In genomic region chr14:54902521-54903420, GRCh38 we compare ENCODE assay signal across 8 cellular contexts. TPM values are rescaled to one million over a fixed set of nuclear protein-coding genes. Genes with fewer than 3 reads are reported as not detected.
A peak's percentile ranks its signal among the peaks of the same experiment; 100 is the strongest.
DNase-seq lines count a peak whose midpoint lies in the region; ATAC-seq and TF ChIP-seq lines count a peak whose summit lies in the region.

A gene with protein sequence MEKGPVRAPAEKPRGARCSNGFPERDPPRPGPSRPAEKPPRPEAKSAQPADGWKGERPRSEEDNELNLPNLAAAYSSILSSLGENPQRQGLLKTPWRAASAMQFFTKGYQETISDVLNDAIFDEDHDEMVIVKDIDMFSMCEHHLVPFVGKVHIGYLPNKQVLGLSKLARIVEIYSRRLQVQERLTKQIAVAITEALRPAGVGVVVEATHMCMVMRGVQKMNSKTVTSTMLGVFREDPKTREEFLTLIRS (minus strand): TSS chr14:54902826. CDS start chr14:54902663, 163 bp downstream.

- peak; percentile 87 for ATAC-seq in HG02642 (IDR thresholded peaks at IDR 0.05; ENCODE audit: poor library complexity, unreplicated experiment)
- ATAC-seq in T-helper 17 cell: peak; percentile 83

- H3K27me3 ChIP-seq in ascending aorta (no peaks in the 10 kb centered on the region), iPS-15b (ENCODE audit: control insufficient read depth, insufficient read depth, low read length) (peaks cover 18% of the 10 kb centered on the region)

- in situ Hi-C loops in GM13976 (cut with MboI; ENCODE audit: low sequenced_read_pairs, unreplicated experiment): no loop called here

- peak within 1 kb of the TSS; percentile 91 for H3K4me3 Mint-ChIP-seq in T-helper 17 cell

- peak within 1 kb of the TSS; percentile 81 for H3K27ac Mint-ChIP-seq in T-helper 17 cell

- intact Hi-C loops in ascending aorta (cut with DNase I): no loop called here

- H3K27ac ChIP-seq in ascending aorta (peak within 1 kb of the TSS; percentile 50 to 63), skin epidermis (peak within 1 kb of the TSS; percentile 50 to 94 (median 85))

- H3K27me3 Mint-ChIP-seq in T-helper 17 cell: no peaks in the 10 kb centered on the region

- peaks cover 19% of the 10 kb centered on the region for H3K4me1 Mint-ChIP-seq in T-helper 17 cell

- H3K9me3 ChIP-seq in T-helper 17 cell (ENCODE audit: control insufficient read depth, low read length, poor library complexity, severe bottlenecking) (no peaks in the 10 kb centered on the region), ascending aorta (no peaks in the 10 kb centered on the region), iPS-15b (ENCODE audit: control insufficient read depth, insufficient read depth, low read length) (no peaks in the 10 kb centered on the region)

- no peak within 1 kb of the TSS for H3K9ac ChIP-seq in iPS-15b (ENCODE audit: low read depth, low read length)

- H3K36me3 Mint-ChIP-seq in T-helper 17 cell (ENCODE audit: low read depth): no peaks in the 10 kb centered on the region

- TF ChIP-seq CTCF in GM13976 (IDR thresholded peaks at IDR 0.05; ENCODE audit: borderline replicate concordance, control extremely low read depth, extremely low read depth, insufficient read depth, missing control alignments) (peak; percentile 11), ascending aorta (IDR thresholded peaks at IDR 0.05) (peak; percentile 36 to 47 (median 41))

- DNase-seq in GM13976 (ENCODE audit: low spot score) (peak; percentile 89), NCI-H1105 (lab: John Stamatoyannopoulos, UW) (peak; percentile 78), T-helper 17 cell (peak; percentile 72 to 83 (median 76)), ascending aorta (ENCODE audit: low spot score in 2 of 2) (peak; percentile 19 to 86), dedifferentiated amniotic fluid mesenchymal stem cell (ENCODE audit: extremely low spot score) (no peak)

- peak within 1 kb of the TSS; percentile 72 to 88 for H3K4me3 ChIP-seq in ascending aorta
- peak within 1 kb of the TSS; percentile 82 for H3K4me3 ChIP-seq in iPS-15b (ENCODE audit: low read depth, low read length)
- H3K4me3 ChIP-seq in skin epidermis: peak within 1 kb of the TSS; percentile 58 to 99 (median 85)

- peaks cover 0 to 6% of the 10 kb centered on the region in 2 donors for H3K4me1 ChIP-seq in ascending aorta
- no peaks in the 10 kb centered on the region for H3K4me1 ChIP-seq in iPS-15b (ENCODE audit: control insufficient read depth, insufficient read depth, low read length)

- H3K36me3 ChIP-seq in ascending aorta (no peaks in the 10 kb centered on the region), iPS-15b (ENCODE audit: control insufficient read depth, insufficient read depth, low read length) (no peaks in the 10 kb centered on the region)

RNA-seq across cellular contexts. Expression of the gene that starts here (rescaled TPM):
- total RNA-seq in T-helper 17 cell (10 to 100 TPM; 42.5 to 46.0 TPM), ascending aorta (3.2 TPM)

Comparison
In these comparisons a context has a peak if more than half of its experiments do, and no peak if none do; other contexts are left out.
1. RNA of the gene that starts here (total RNA-seq): 42.5 to 46.0 TPM in T-helper 17 cell; 3.2 TPM in ascending aorta (single experiment); every median in the first group is over 10 times any median in the second.
2. Peak in every context shown above with its lines, with median percentiles within 50 percentile points of each other: H3K4me3 ChIP-seq.